In genomic region chr16:7209598-7209997, GRCh38 we compare ENCODE assay signal across 14 cellular contexts.
"Had no signal": no experiment of that assay in that cellular context is flagged by ENCODE, and none has a peak within 500 bp of the region (broad histone marks: within the 10 kb centered on the region; RNA-seq: fewer than 3 reads in every experiment).

No MANE protein-coding gene starts in this region.

- ATAC-seq: right cardiac atrium; stimulated activated naive CD8-positive, alpha-beta T cell treated with anti-CD3 and anti-CD28 coated beads, Interleukin-15, Interleukin-2, amounts not matched to agents 100 U/mL and 50 U/mL, for 24 hours had no signal

- DNase-seq: activated CD4-positive, alpha-beta T cell treated with anti-CD3 and anti-CD28 coated beads, Interleukin-2, amount 50 U/mL, for 1 hour; activated CD8-positive, alpha-beta memory T cell treated with anti-CD3 and anti-CD28 coated beads for 24 hours; activated naive CD8-positive, alpha-beta T cell treated with anti-CD3 and anti-CD28 coated beads, Interleukin-2, amount 10 ng/mL, durations not matched to agents 7 days and 5 days; cortex of kidney; effector CD8-positive, alpha-beta T cell; foreskin fibroblast; nephron progenitor cell; right cardiac atrium; small intestine; stimulated activated CD4-positive, alpha-beta T cell treated with anti-CD3 and anti-CD28 coated beads, Interleukin-4, amount 100 ng/mL, for 4 hours; stimulated activated CD8-positive, alpha-beta memory T cell treated with anti-CD3 and anti-CD28 coated beads, Interleukin-4, amount 100 ng/mL, for 48 hours; stimulated activated naive CD8-positive, alpha-beta T cell treated with anti-CD3 and anti-CD28 coated beads, Interleukin-15, Interleukin-2, amounts not matched to agents 100 U/mL and 50 U/mL, for 24 hours; T-helper 9 cell had no signal

- H3K4me3 ChIP-seq: suprapubic skin had no signal
